In genomic region chr10:22494007-22494406, GRCh38 we compare ENCODE assay signal across 25 cellular contexts.
"Had no signal": no experiment of that assay in that cellular context is flagged by ENCODE, and none has a peak within 500 bp of the region (broad histone marks: within the 10 kb centered on the region; RNA-seq: fewer than 3 reads in every experiment).

No MANE protein-coding gene starts in this region.

- H3K9me3 ChIP-seq: colonic mucosa, esophagus squamous epithelium, gastrocnemius medialis, gastroesophageal sphincter, heart left ventricle, heart right ventricle had no signal

- H3K4me1 ChIP-seq: colonic mucosa, esophagus squamous epithelium, gastrocnemius medialis, gastroesophageal sphincter had no signal

- H3K27me3 ChIP-seq: colonic mucosa, gastrocnemius medialis, gastroesophageal sphincter, heart left ventricle had no signal

- DNase-seq: colonic mucosa; cortex of kidney; dermis blood vessel endothelial cell; dorsolateral prefrontal cortex; effector CD4-positive, alpha-beta T cell; effector CD8-positive, alpha-beta T cell; effector memory CD4-positive, alpha-beta T cell; effector memory CD8-positive, alpha-beta T cell; endodermal cell; esophagus squamous epithelium; foreskin fibroblast; foreskin melanocyte; gastrocnemius medialis; glutamatergic neuron; head of caudate nucleus; heart left ventricle; heart right ventricle had no signal

- H3K36me3 ChIP-seq: colonic mucosa, esophagus squamous epithelium, gastrocnemius medialis, gastroesophageal sphincter, heart left ventricle, heart right ventricle had no signal

- H3K27ac ChIP-seq: colonic mucosa, coronary artery, dorsolateral prefrontal cortex, epithelial cell of prostate, esophagus squamous epithelium, gastrocnemius medialis, gastroesophageal sphincter, heart left ventricle, heart right ventricle had no signal

- FAIRE-seq: colon, endometrium, endothelial cell of umbilical vein, frontal cortex had no signal

- H3K4me3 ChIP-seq: colonic mucosa, coronary artery, dorsolateral prefrontal cortex, esophagus squamous epithelium, gastrocnemius medialis, gastroesophageal sphincter, heart left ventricle, heart right ventricle had no signal

- ATAC-seq: effector memory CD8-positive, alpha-beta T cell; esophagus mucosa; gastrocnemius medialis; gastroesophageal sphincter; heart left ventricle; heart right ventricle had no signal
